Comparison of ENCODE assay signal across 8 cellular contexts in the genomic region with DNA sequence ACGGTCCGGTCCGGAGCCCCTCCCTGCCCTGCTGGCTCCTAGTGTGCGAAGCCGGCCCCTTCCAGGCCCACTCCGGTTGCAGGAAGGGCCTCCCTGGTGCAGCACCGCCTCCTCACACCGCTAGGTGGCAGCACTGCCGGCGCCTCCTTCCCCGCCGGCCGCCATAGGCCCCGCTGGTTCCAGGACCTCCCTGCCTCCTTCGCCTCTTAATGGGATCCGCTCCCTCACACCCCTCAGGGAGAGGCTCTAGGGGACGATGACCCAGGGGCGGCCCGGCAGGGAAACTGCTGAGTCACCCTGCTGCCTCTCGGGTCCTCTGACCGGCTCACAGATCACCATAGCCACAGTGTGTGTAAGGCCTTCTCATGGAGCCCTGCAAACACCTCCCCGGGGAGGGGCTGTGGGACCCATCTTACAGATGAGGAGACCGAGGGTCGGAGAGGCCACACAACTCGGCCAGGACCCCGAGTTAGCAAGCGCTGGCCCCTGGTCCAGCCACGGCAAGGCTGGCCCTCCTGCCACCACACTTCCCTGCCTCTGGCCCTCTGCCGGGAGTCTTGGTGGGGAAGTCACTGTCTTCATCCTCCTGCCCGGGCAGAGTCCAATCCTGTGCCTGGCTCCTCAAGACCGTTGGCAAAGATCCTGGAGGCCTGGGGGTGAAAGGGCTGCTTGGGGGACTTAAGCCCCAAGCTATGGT.
A peak's percentile ranks its signal among the peaks of the same experiment; 100 is the strongest.
DNase-seq lines count a peak whose midpoint lies in the region; ATAC-seq, FAIRE-seq and TF ChIP-seq lines count a peak whose summit lies in the region.

No MANE protein-coding gene starts in this region.

- ATAC-seq in RWPE2 (ENCODE audit: low read depth) (peak; percentile 32), GM18909 (IDR thresholded peaks at IDR 0.05; ENCODE audit: poor library complexity, unreplicated experiment) (no peak), HG03460 (IDR thresholded peaks at IDR 0.05; ENCODE audit: unreplicated experiment) (no peak)

- H3K27ac ChIP-seq in C4-2B, result no peak overlapping the region
- peak overlapping the region; percentile 4 for H3K27ac ChIP-seq in RWPE2 (ENCODE audit: poor library complexity, severe bottlenecking)

- TF ChIP-seq POLR2A in H54 (IDR thresholded peaks at IDR 0.05; ENCODE audit: low read depth, low read length), result no peak

- H3K4me1 ChIP-seq in RWPE2 (ENCODE audit: insufficient read depth, poor library complexity, severe bottlenecking), result peaks cover 21% of the 10 kb centered on the region

- no peaks in the 10 kb centered on the region for H3K9me3 ChIP-seq in RWPE2 (ENCODE audit: severe bottlenecking)

- DNase-seq in H54 (ENCODE audit: insufficient read length, low spot score) (peak; percentile 65), RWPE2 (ENCODE audit: low spot score) (no peak), activated gamma-delta T cell treated with Interleukin-2 at 50 U/mL for 16 hours (peak; percentile 44), head of caudate nucleus (peak in 41 of 42 donors; percentile 46 to 93 (median 81)), retina (peak; percentile 88)

- H3K4me3 ChIP-seq in RWPE2 (ENCODE audit: severe bottlenecking), result no peak overlapping the region

- intact Hi-C loops in head of caudate nucleus (cut with DNase I), result loop anchor here (2.0 to 10.0 kb wide), 2 partner anchors 122 to 174 kb away; no protein-coding TSS in a partner anchor

- H3K27me3 ChIP-seq in RWPE2 (ENCODE audit: insufficient read depth, poor library complexity, severe bottlenecking), result no peaks in the 10 kb centered on the region

- FAIRE-seq in H54 (lab: Jason Lieb, UNC), result no peak

- TF ChIP-seq CTCF in C4-2B (conservative IDR thresholded peaks at IDR 0.05) (peak; percentile 98), RWPE2 (IDR thresholded peaks at IDR 0.05; ENCODE audit: poor library complexity, severe bottlenecking) (peak; percentile 94)

- H3K36me3 ChIP-seq in RWPE2 (ENCODE audit: low read depth), result no peaks in the 10 kb centered on the region
